15 cellular contexts compared by ENCODE assay signal in the genomic region with DNA sequence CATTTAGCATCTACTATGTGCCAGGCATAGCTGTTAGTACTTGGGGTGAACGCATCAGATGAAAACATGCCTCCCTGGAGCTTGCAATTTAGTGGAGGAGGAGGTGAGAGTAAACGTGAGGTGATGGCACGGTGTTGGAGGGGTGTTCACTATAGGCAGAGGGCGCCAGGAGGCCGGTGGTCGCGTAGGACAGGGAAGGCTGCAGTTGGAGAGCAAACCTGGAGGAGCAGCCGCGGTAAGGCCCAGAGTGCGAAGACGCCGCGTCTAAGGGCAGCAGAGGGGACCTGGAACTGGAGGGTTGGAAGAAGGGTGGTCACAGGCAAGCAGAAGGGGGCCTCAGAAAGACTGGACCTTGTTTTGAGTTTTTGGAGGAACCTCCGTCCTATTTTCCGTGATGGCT. TPM values are rescaled to one million over a fixed set of nuclear protein-coding genes. Genes with fewer than 3 reads are reported as not detected.
DNase-seq lines count a peak whose midpoint lies in the region; ATAC-seq and TF ChIP-seq lines count a peak whose summit lies in the region.
"Had no signal": no experiment of that assay in that cellular context is flagged by ENCODE, and none has a peak within 500 bp of the region (broad histone marks: within the 10 kb centered on the region; RNA-seq: fewer than 3 reads in every experiment).

No MANE protein-coding gene starts in this region.

- H3K4me1 Mint-ChIP-seq in CD8-positive, alpha-beta memory T cell = peaks cover 11 to 15% (median 11%) of the 10 kb centered on the region in 3 donors
- H3K4me1 Mint-ChIP-seq in H9 = peaks cover 22 to 25% of the 10 kb centered on the region in 2 experiments
- no peaks in the 10 kb centered on the region for H3K4me1 Mint-ChIP-seq in glutamatergic neuron (ENCODE audit: low read depth, unreplicated experiment)
- peaks cover 12% of the 10 kb centered on the region for H3K4me1 Mint-ChIP-seq in activated CD8-positive, alpha-beta T cell treated with anti-CD3 and anti-CD28 coated beads for 36 hours (ENCODE audit: low read depth)

- POLR2A ChIA-PET in CD8-positive, alpha-beta memory T cell (lab: Charles Lee) = interaction anchor here (1.1 kb wide), 1 partner anchor 10 kb away, joined by 3 read pairs; no protein-coding TSS in a partner anchor
- POLR2A ChIA-PET in OCI-LY7 (lab: Charles Lee) = no interaction called here
- POLR2A ChIA-PET in activated CD8-positive, alpha-beta T cell treated with anti-CD3 and anti-CD28 coated beads for 36 hours (lab: Charles Lee) = interaction anchor here (1.3 kb wide), 1 partner anchor 40 kb away, joined by 4 read pairs; the partner anchor contains the start of gene TRIM11

- no peak overlapping the region for H2BK12ac ChIP-seq in H9 (ENCODE audit: insufficient read length, low read depth, low read length)

- no peak overlapping the region for H3K9ac ChIP-seq in H9 (ENCODE audit: extremely low read depth, insufficient read length, low read length)

- no peak overlapping the region for H4K5ac ChIP-seq in H9 (ENCODE audit: insufficient read length, low read depth, low read length)

- no peak overlapping the region for H3K56ac ChIP-seq in H9 (ENCODE audit: insufficient read length, low read depth, low read length)

- no peak overlapping the region for H3K18ac ChIP-seq in H9 (ENCODE audit: insufficient read length, low read depth, low read length)

- H3K79me1 ChIP-seq in H9 (ENCODE audit: insufficient read depth, low read depth, low read length, poor library complexity, severe bottlenecking) = no peaks in the 10 kb centered on the region

- intact Hi-C loops in OCI-LY7 (cut with micrococcal nuclease; ENCODE audit: unreplicated experiment) = no loop called here
- intact Hi-C loops in activated CD8-positive, alpha-beta T cell treated with anti-CD3 and anti-CD28 coated beads for 36 hours (cut with micrococcal nuclease) = no loop called here

- H3K23ac ChIP-seq in H9 (ENCODE audit: insufficient read length, low read depth, low read length) = no peak overlapping the region

- no CpG with 5 or more reads among the region's 15 CpGs for WGBS in H9 (ENCODE audit: extremely low coverage, insufficient read length, low lambda C conversion rate)

- H2BK5ac ChIP-seq in H9 (ENCODE audit: insufficient read length, low read length) = no peak overlapping the region

- H4K20me1 ChIP-seq in H9 (ENCODE audit: control insufficient read depth, insufficient read depth, insufficient read length) (no peaks in the 10 kb centered on the region), OCI-LY7 (ENCODE audit: insufficient read depth, low read length) (no peaks in the 10 kb centered on the region)

- no peaks in the 10 kb centered on the region for H3K36me3 Mint-ChIP-seq in CD8-positive, alpha-beta memory T cell
- H3K36me3 Mint-ChIP-seq in H9 (ENCODE audit: insufficient read depth in 1 of 3, low read depth in 3 of 3) (no peaks in the 10 kb centered on the region), glutamatergic neuron (ENCODE audit: unreplicated experiment) (peaks cover 5% of the 10 kb centered on the region)
- no peaks in the 10 kb centered on the region for H3K36me3 Mint-ChIP-seq in activated CD8-positive, alpha-beta T cell treated with anti-CD3 and anti-CD28 coated beads for 36 hours (ENCODE audit: low read depth)
- H3K36me3 Mint-ChIP-seq: stimulated activated memory B cell treated with anti-CD40 and anti-IgM and Interleukin-4, amounts not matched to agents 10 μg/mL and 1 μg/mL and 100 μg/mL, for 72 hours had no signal

- no peak overlapping the region for H2AK5ac ChIP-seq in H9 (ENCODE audit: insufficient read length, low read length)

- H3K27ac ChIP-seq in CD8-positive, alpha-beta memory T cell (ENCODE audit: low read depth, low read length) = no peak overlapping the region
- H3K27ac ChIP-seq in H9 (ENCODE audit: insufficient read length, low read depth, low read length) = no peak overlapping the region
- no peak overlapping the region for H3K27ac ChIP-seq in OCI-LY7 (ENCODE audit: low read depth, low read length, poor library complexity, severe bottlenecking)
- H3K27ac ChIP-seq: foreskin keratinocyte had no signal

- H4K91ac ChIP-seq in H9 (ENCODE audit: insufficient read length, low read depth, low read length) = no peak overlapping the region

- no peaks in the 10 kb centered on the region for H3K9me2 ChIP-seq in OCI-LY7 (ENCODE audit: insufficient read depth, low read length)

- no peak overlapping the region for H2BK15ac ChIP-seq in H9 (ENCODE audit: low read depth, low read length)

- DNase-seq in CD8-positive, alpha-beta memory T cell = no peak
- DNase-seq in H9 (peak; percentile 73), glutamatergic neuron (no peak), OCI-LY7 (ENCODE audit: low spot score) (no peak), kidney glomerular epithelial cell (lab: John Stamatoyannopoulos, UW) (no peak)
- DNase-seq in activated CD8-positive, alpha-beta T cell treated with anti-CD3 and anti-CD28 coated beads for 36 hours = no peak
- DNase-seq: DMS79, foreskin keratinocyte, hippocampal formation, naive B cell, NCI-H2107, RPMI8226 had no signal

- H3K79me2 ChIP-seq in H9 (ENCODE audit: insufficient read depth, low read length) (no peaks in the 10 kb centered on the region), OCI-LY7 (ENCODE audit: insufficient read depth, low read depth, low read length) (no peaks in the 10 kb centered on the region)

- TF ChIP-seq CTCF in H9 (conservative IDR thresholded peaks at IDR 0.05) (peak; percentile 17; the same call in 1 of the 3 replicates), glutamatergic neuron (IDR thresholded peaks at IDR 0.05; ENCODE audit: partially characterized antibody, unreplicated experiment) (no peak), OCI-LY7 (conservative IDR thresholded peaks at IDR 0.05; ENCODE audit: low read length) (no peak)
- TF ChIP-seq CTCF in activated CD8-positive, alpha-beta T cell treated with anti-CD3 and anti-CD28 coated beads for 36 hours (IDR thresholded peaks at IDR 0.05) = no peak

- H3K4me3 ChIP-seq in CD8-positive, alpha-beta memory T cell (ENCODE audit: low read length) = no peak overlapping the region
- H3K4me3 ChIP-seq in neuron (ENCODE audit: low read length) (peak overlapping the region; percentile 52), OCI-LY7 (ENCODE audit: low read depth, low read length, poor library complexity, severe bottlenecking) (no peak overlapping the region)

- H3K36me3 ChIP-seq in CD8-positive, alpha-beta memory T cell (ENCODE audit: insufficient read depth, low read length) = no peaks in the 10 kb centered on the region
- H3K36me3 ChIP-seq in neuron (ENCODE audit: insufficient read depth, low read length) (no peaks in the 10 kb centered on the region), OCI-LY7 (ENCODE audit: insufficient read depth, low read length) (no peaks in the 10 kb centered on the region)

- H3K27me3 Mint-ChIP-seq in CD8-positive, alpha-beta memory T cell = peaks cover 43 to 45% of the 10 kb centered on the region in 2 donors
- H3K27me3 Mint-ChIP-seq in H9 (ENCODE audit: low read depth) (peaks cover 86% of the 10 kb centered on the region), glutamatergic neuron (ENCODE audit: unreplicated experiment) (peaks cover 22% of the 10 kb centered on the region)
- H3K27me3 Mint-ChIP-seq in activated CD8-positive, alpha-beta T cell treated with anti-CD3 and anti-CD28 coated beads for 36 hours = peaks cover 45% of the 10 kb centered on the region

- no peak overlapping the region for H3T11ph ChIP-seq in H9 (ENCODE audit: low read length)

- peak overlapping the region in 6 of 7 donors; percentile 6 to 54 (median 32) for H3K4me3 Mint-ChIP-seq in CD8-positive, alpha-beta memory T cell
- H3K4me3 Mint-ChIP-seq in H9 (peak overlapping the region; percentile 74 to 85), glutamatergic neuron (ENCODE audit: unreplicated experiment) (peak overlapping the region; percentile 63)
- H3K4me3 Mint-ChIP-seq in activated CD8-positive, alpha-beta T cell treated with anti-CD3 and anti-CD28 coated beads for 36 hours = no peak overlapping the region

- no peaks in the 10 kb centered on the region for H3K9me3 ChIP-seq in CD8-positive, alpha-beta memory T cell (ENCODE audit: low read length)
- H3K9me3 ChIP-seq in H9 (ENCODE audit: control insufficient read depth, low read depth, low read length) (no peaks in the 10 kb centered on the region), neuron (ENCODE audit: low read length) (no peaks in the 10 kb centered on the region), OCI-LY7 (ENCODE audit: low read length) (no peaks in the 10 kb centered on the region)

- no TSS peak for BruUV-seq in OCI-LY7 (replicated peaks; lab: Mats Ljungman, UMichigan)

- H3K4me1 ChIP-seq in CD8-positive, alpha-beta memory T cell (ENCODE audit: insufficient read depth, low read length) = peaks cover 13% of the 10 kb centered on the region
- peaks cover 2% of the 10 kb centered on the region; the same call in 1 of the 2 replicates for H3K4me1 ChIP-seq in H9 (ENCODE audit: insufficient read depth, low read length)
- H3K4me1 ChIP-seq in neuron (ENCODE audit: insufficient read depth, low read length) = peaks cover 18% of the 10 kb centered on the region
- H3K4me1 ChIP-seq in OCI-LY7 (ENCODE audit: insufficient read depth, low read length, poor library complexity, severe bottlenecking) = no peaks in the 10 kb centered on the region
- H3K4me1 ChIP-seq: foreskin keratinocyte had no signal

- H4K8ac ChIP-seq in H9 (replicated peaks; ENCODE audit: insufficient read length, low read depth, low read length) = no peak overlapping the region

- no peak overlapping the region for H3K27ac Mint-ChIP-seq in CD8-positive, alpha-beta memory T cell
- H3K27ac Mint-ChIP-seq in H9 = no peak overlapping the region
- H3K27ac Mint-ChIP-seq in glutamatergic neuron (ENCODE audit: unreplicated experiment) = no peak overlapping the region
- no peak overlapping the region for H3K27ac Mint-ChIP-seq in activated CD8-positive, alpha-beta T cell treated with anti-CD3 and anti-CD28 coated beads for 36 hours

- H3K4me2 ChIP-seq in H9 (ENCODE audit: insufficient read depth, insufficient read length, low read length) = peak overlapping the region; percentile 48
- H3K4me2 ChIP-seq in OCI-LY7 (ENCODE audit: low read length) = no peak overlapping the region

- no peak overlapping the region for H3K14ac ChIP-seq in H9 (ENCODE audit: insufficient read depth, low read length)

- H2AFZ ChIP-seq in H9 (ENCODE audit: low read length) (no peak overlapping the region), neuron (ENCODE audit: low read depth, low read length) (no peak overlapping the region), OCI-LY7 (ENCODE audit: low read length) (no peak overlapping the region)

- H2BK20ac ChIP-seq in H9 (ENCODE audit: low read depth, low read length, poor library complexity, severe bottlenecking) = no peak overlapping the region

- peaks cover 29% of the 10 kb centered on the region for H3K27me3 ChIP-seq in CD8-positive, alpha-beta memory T cell (ENCODE audit: insufficient read depth, low read length, poor library complexity, severe bottlenecking)
- H3K27me3 ChIP-seq in H9 (ENCODE audit: insufficient read depth, low read length) (peaks cover 29% of the 10 kb centered on the region; the same call in 1 of the 2 replicates), neuron (ENCODE audit: insufficient read depth, low read length) (no peaks in the 10 kb centered on the region)

- CTCF ChIA-PET in CD8-positive, alpha-beta memory T cell (lab: Charles Lee) = interaction anchor here (1.7 kb wide), 1 partner anchor 11 kb away, joined by 8 read pairs; a partner anchor contains a TSS
- CTCF ChIA-PET in OCI-LY7 (lab: Charles Lee; ENCODE audit: unreplicated experiment) = no interaction called here
- CTCF ChIA-PET in activated CD8-positive, alpha-beta T cell treated with anti-CD3 and anti-CD28 coated beads for 36 hours (lab: Charles Lee) = interaction anchor here (1.0 kb wide), 1 partner anchor 10 kb away, joined by 3 read pairs; no protein-coding TSS in a partner anchor

- no peaks in the 10 kb centered on the region for H3K23me2 ChIP-seq in H9 (ENCODE audit: insufficient read length, low read depth, low read length, poor library complexity, severe bottlenecking)

- no peak overlapping the region for H3K4ac ChIP-seq in H9 (ENCODE audit: low read depth, low read length)

- ATAC-seq in activated CD8-positive, alpha-beta T cell treated with anti-CD3 and anti-CD28 coated beads for 36 hours = no peak
- ATAC-seq: SK-N-SH treated with all-trans-retinoic acid at 6 μM for 48 hours had no signal

- H2BK120ac ChIP-seq in H9 (ENCODE audit: low read depth, low read length, poor library complexity, severe bottlenecking) = no peak overlapping the region

- peaks cover 0 to 2% (median 0%) of the 10 kb centered on the region in 5 donors for H3K9me3 Mint-ChIP-seq in CD8-positive, alpha-beta memory T cell
- H3K9me3 Mint-ChIP-seq in H9 (no peaks in the 10 kb centered on the region; a peak in 2 of 5 replicates), glutamatergic neuron (ENCODE audit: unreplicated experiment) (peaks cover 2% of the 10 kb centered on the region)
- H3K9me3 Mint-ChIP-seq in activated CD8-positive, alpha-beta T cell treated with anti-CD3 and anti-CD28 coated beads for 36 hours = no peaks in the 10 kb centered on the region
- H3K9me3 Mint-ChIP-seq: stimulated activated memory B cell treated with anti-CD40 and anti-IgM and Interleukin-4, amounts not matched to agents 10 μg/mL and 1 μg/mL and 100 μg/mL, for 72 hours had no signal

RNA-seq across cellular contexts. Expression of gene TRIM17, which starts 30.2 kb away (rescaled TPM):
- 1 to 10 TPM; 1.8 to 2.1 TPM for total RNA-seq in CD8-positive, alpha-beta memory T cell
- 0.60 TPM for polyA plus RNA-seq in CD8-positive, alpha-beta memory T cell
- 2.8 TPM in 2 replicates for total RNA-seq in H9 (2021)
- total RNA-seq in glutamatergic neuron (ENCODE audit: unreplicated experiment) = not detected
- total RNA-seq in OCI-LY7 (2014; rRNA removed; shearing (Covaris generic)) = 0.13 TPM in 1 of 2 replicates, not detected in the other
- total RNA-seq in OCI-LY7 (2022) = not detected in 2 replicates
- 1 to 10 TPM; 1.9 to 2.7 TPM for total RNA-seq in activated CD8-positive, alpha-beta T cell treated with anti-CD3 and anti-CD28 coated beads for 36 hours

RNA-seq across cellular contexts. Expression of gene TRIM11, which starts 40.2 kb away (rescaled TPM):
- 10 to 100 TPM; 38.3 to 38.8 TPM for total RNA-seq in CD8-positive, alpha-beta memory T cell
- 21.5 TPM for polyA plus RNA-seq in CD8-positive, alpha-beta memory T cell
- 38.1 and 41.4 TPM in 2 replicates for total RNA-seq in H9 (2021)
- total RNA-seq in glutamatergic neuron (ENCODE audit: unreplicated experiment) = 41.0 TPM
- 26.7 and 30.0 TPM in 2 replicates for total RNA-seq in OCI-LY7 (2014; rRNA removed; shearing (Covaris generic))
- 57.4 and 60.8 TPM in 2 replicates for total RNA-seq in OCI-LY7 (2022)
- 10 to 100 TPM; 30.7 to 32.1 TPM for total RNA-seq in activated CD8-positive, alpha-beta T cell treated with anti-CD3 and anti-CD28 coated beads for 36 hours

RNA-seq across cellular contexts. Expression of gene RNF187, which starts 40.3 kb away (rescaled TPM):
- 100 to 1,000 TPM; 128 to 129 TPM for total RNA-seq in CD8-positive, alpha-beta memory T cell
- 56.7 TPM for polyA plus RNA-seq in CD8-positive, alpha-beta memory T cell
- total RNA-seq in H9 (2021) = 63.4 and 67.2 TPM in 2 replicates
- total RNA-seq in glutamatergic neuron (ENCODE audit: unreplicated experiment) = 201 TPM
- 257 and 351 TPM in 2 replicates for total RNA-seq in OCI-LY7 (2014; rRNA removed; shearing (Covaris generic))
- total RNA-seq in OCI-LY7 (2022) = 478 and 484 TPM in 2 replicates
- total RNA-seq in activated CD8-positive, alpha-beta T cell treated with anti-CD3 and anti-CD28 coated beads for 36 hours = 100 to 1,000 TPM; 147 TPM
